Comparison of ENCODE assay signal across 21 cellular contexts in the genomic region with DNA sequence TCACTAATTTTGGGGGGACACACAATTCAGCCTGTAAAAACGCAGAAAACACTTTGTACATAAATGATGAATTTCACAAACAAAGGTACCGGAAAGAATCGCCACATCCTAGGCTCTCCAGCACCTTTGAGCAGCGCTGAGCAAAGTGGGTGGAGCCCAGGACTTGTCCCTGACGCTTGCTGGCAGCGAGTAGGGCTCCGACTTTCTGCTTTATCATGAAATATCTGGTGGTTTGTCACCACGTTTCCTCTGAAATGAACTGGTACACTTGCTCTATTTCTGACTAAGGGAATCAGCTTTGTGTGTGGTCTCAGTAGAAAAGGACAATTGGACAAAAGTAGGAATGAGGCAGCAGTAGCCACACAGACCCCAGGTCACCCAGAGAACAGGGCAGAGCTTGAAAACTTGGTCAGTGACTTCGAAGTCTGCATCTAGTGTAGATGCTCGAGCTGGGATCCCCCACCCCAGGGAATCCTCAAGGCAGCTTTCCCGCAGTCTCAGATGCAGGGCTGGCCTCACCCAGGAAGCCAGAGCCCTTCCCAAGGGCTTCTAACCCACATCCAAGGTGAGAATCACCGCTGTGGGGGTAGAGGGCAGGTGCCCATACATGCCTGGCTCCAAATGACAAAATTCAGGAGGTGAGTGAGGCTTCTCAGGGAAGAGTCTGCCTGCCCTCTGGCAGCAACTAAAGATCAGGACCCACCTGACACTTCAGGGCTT.
"Had no signal": no experiment of that assay in that cellular context is flagged by ENCODE, and none has a peak within 500 bp of the region (broad histone marks: within the 10 kb centered on the region; RNA-seq: fewer than 3 reads in every experiment).

No MANE protein-coding gene starts in this region.

- H3K9me3 ChIP-seq: colonic mucosa, esophagus squamous epithelium, neutrophil, prostate gland, sigmoid colon, stomach, thyroid gland, upper lobe of left lung, vagina had no signal

- H3K4me3 Mint-ChIP-seq: dendritic cell treated with granulocyte-macrophage colony-stimulating factor and Interleukin-4, amounts not matched to agents 40 ng/mL and 50 ng/mL, for 4 days; memory B cell; natural killer cell; stimulated activated effector memory CD8-positive, alpha-beta T cell treated with anti-CD3 and anti-CD28 coated beads, Interleukin-12 subunit alpha, Interleukin-12 subunit beta, amount 100 ng/mL, for 72 hours had no signal

- H3K27me3 Mint-ChIP-seq: dendritic cell treated with granulocyte-macrophage colony-stimulating factor and Interleukin-4, amounts not matched to agents 40 ng/mL and 50 ng/mL, for 4 days had no signal

- H3K4me1 Mint-ChIP-seq: memory B cell; natural killer cell; stimulated activated effector memory CD8-positive, alpha-beta T cell treated with anti-CD3 and anti-CD28 coated beads, Interleukin-12 subunit alpha, Interleukin-12 subunit beta, amount 100 ng/mL, for 72 hours had no signal

- H3K27me3 ChIP-seq: colonic mucosa, neutrophil, thyroid gland, upper lobe of left lung, vagina had no signal

- H3K36me3 Mint-ChIP-seq: memory B cell; natural killer cell; stimulated activated effector memory CD8-positive, alpha-beta T cell treated with anti-CD3 and anti-CD28 coated beads, Interleukin-12 subunit alpha, Interleukin-12 subunit beta, amount 100 ng/mL, for 72 hours had no signal

- H3K27ac Mint-ChIP-seq: dendritic cell treated with granulocyte-macrophage colony-stimulating factor and Interleukin-4, amounts not matched to agents 40 ng/mL and 50 ng/mL, for 4 days; memory B cell; natural killer cell; stimulated activated effector memory CD8-positive, alpha-beta T cell treated with anti-CD3 and anti-CD28 coated beads, Interleukin-12 subunit alpha, Interleukin-12 subunit beta, amount 100 ng/mL, for 72 hours had no signal

- H3K36me3 ChIP-seq: colonic mucosa, esophagus squamous epithelium, neutrophil, prostate gland, sigmoid colon, stomach, thyroid gland, upper lobe of left lung, vagina had no signal

- DNase-seq: colonic mucosa; effector CD8-positive, alpha-beta T cell; esophagus squamous epithelium; foreskin melanocyte; natural killer cell; right cardiac atrium; sigmoid colon; stimulated activated CD4-positive, alpha-beta T cell treated with anti-CD3 and anti-CD28 coated beads, Interleukin-2, amount 100 ng/mL, for 24 hours; stimulated activated CD4-positive, alpha-beta T cell treated with anti-CD3 and anti-CD28 coated beads, Interleukin-4, amount 100 ng/mL, for 24 hours; stimulated activated naive CD4-positive, alpha-beta T cell treated with Interleukin-2 at 50 U/mL for 16 hours; stomach; thyroid gland; upper lobe of left lung had no signal

- H3K9me3 Mint-ChIP-seq: dendritic cell treated with granulocyte-macrophage colony-stimulating factor and Interleukin-4, amounts not matched to agents 40 ng/mL and 50 ng/mL, for 4 days; natural killer cell; stimulated activated effector memory CD8-positive, alpha-beta T cell treated with anti-CD3 and anti-CD28 coated beads, Interleukin-12 subunit alpha, Interleukin-12 subunit beta, amount 100 ng/mL, for 72 hours had no signal

- H3K4me1 ChIP-seq: colonic mucosa, esophagus squamous epithelium, prostate gland, sigmoid colon, stomach, thyroid gland, upper lobe of left lung, vagina had no signal

- ATAC-seq: left lobe of liver; natural killer cell; right cardiac atrium; stimulated activated effector memory CD8-positive, alpha-beta T cell treated with anti-CD3 and anti-CD28 coated beads, Interleukin-12 subunit alpha, Interleukin-12 subunit beta, amount 100 ng/mL, for 72 hours had no signal

- H3K4me3 ChIP-seq: colonic mucosa, esophagus squamous epithelium, lung, prostate gland, sigmoid colon, stomach, thyroid gland, upper lobe of left lung, vagina had no signal

- H3K27ac ChIP-seq: colonic mucosa, esophagus squamous epithelium, neutrophil, prostate gland, sigmoid colon, stomach, thyroid gland, upper lobe of left lung, vagina had no signal
